22 cellular contexts compared by ENCODE assay signal in the genomic region with DNA sequence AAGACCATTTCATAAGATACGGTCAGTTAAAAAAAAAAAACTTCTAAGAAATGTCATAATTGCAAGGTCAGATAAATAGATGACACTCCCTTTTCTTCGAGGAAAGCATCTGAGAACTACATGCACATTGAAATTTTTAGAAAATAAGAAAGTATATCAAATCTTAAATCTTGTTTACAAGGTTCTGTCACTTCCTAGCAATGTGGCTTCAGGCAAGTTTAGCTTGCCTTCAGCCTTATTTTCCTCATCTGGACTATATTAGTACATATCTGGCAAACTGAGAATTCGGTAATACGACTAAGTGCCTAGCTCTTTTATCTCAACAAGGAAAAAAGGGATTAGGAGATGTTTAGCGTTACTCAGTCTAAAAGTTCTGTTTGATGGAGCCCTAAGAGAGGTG.
DNase-seq lines count a peak whose midpoint lies in the region; ATAC-seq and TF ChIP-seq lines count a peak whose summit lies in the region.
"Had no signal": no experiment of that assay in that cellular context is flagged by ENCODE, and none has a peak within 500 bp of the region (broad histone marks: within the 10 kb centered on the region; RNA-seq: fewer than 3 reads in every experiment).

No MANE protein-coding gene starts in this region.

- peaks cover 8% of the 10 kb centered on the region for H3K4me1 ChIP-seq in adipocyte (ENCODE audit: control insufficient read depth, insufficient read depth, low read length)
- H3K4me1 ChIP-seq: SJSA1 had no signal

- ATAC-seq in GM18517 (IDR thresholded peaks at IDR 0.05; ENCODE audit: unreplicated experiment) (no peak), HG02642 (IDR thresholded peaks at IDR 0.05; ENCODE audit: poor library complexity, unreplicated experiment) (no peak)
- ATAC-seq: GM23338, HepG2 had no signal

- H3K36me3 ChIP-seq in adipocyte (ENCODE audit: control insufficient read depth, insufficient read depth, low read length, severe bottlenecking), result peaks cover 71% of the 10 kb centered on the region

- no peak overlapping the region for H3K4me3 ChIP-seq in AG10803 (ENCODE audit: low read length)
- no peak overlapping the region for H3K4me3 ChIP-seq in adipocyte (ENCODE audit: low read length)
- H3K4me3 ChIP-seq: GM23338, SJSA1 had no signal

- H3K9me3 ChIP-seq in adipocyte (ENCODE audit: control insufficient read depth, low read length), result no peaks in the 10 kb centered on the region
- H3K9me3 ChIP-seq: SJSA1 had no signal

- no peaks in the 10 kb centered on the region for H3K27me3 ChIP-seq in adipocyte (replicated peaks; ENCODE audit: control insufficient read depth, insufficient read depth, low read length)
- H3K27me3 ChIP-seq: SJSA1 had no signal

- no peak overlapping the region for H3K9ac ChIP-seq in adipocyte (ENCODE audit: low read length)

- peak; percentile 34 for DNase-seq in AG10803 (ENCODE audit: low read depth)
- peak; percentile 33 for DNase-seq in OCI-M1 (lab: John Stamatoyannopoulos, UW)
- DNase-seq in adipocyte (ENCODE audit: low read depth), result peak; percentile 61
- DNase-seq in fibroblast of the conjunctiva (ENCODE audit: low read depth), result peak; percentile 21
- no peak for DNase-seq in stimulated activated CD4-positive, alpha-beta T cell treated with anti-CD3 and anti-CD28 coated beads, Interleukin-15, amount 100 ng/mL, for 24 hours
- DNase-seq in NCI-H2081 treated with DMSO at 0.1 percent for 48 hours (lab: John Stamatoyannopoulos, UW), result no peak
- DNase-seq: AML-193, DMS 273 treated with DMSO at 0.1 percent for 48 hours, DND-41, HCEC 1CT, KG1, NCI-H1105 treated with DMSO at 0.1 percent for 48 hours, NCI-H1694, NCI-H2107, NCI-H510A treated with DMSO at 0.1 percent for 48 hours, NCI-H82, SW 1271 had no signal

- TF ChIP-seq CTCF in AG10803 (conservative IDR thresholded peaks at IDR 0.05; ENCODE audit: low read length), result no peak

Comparison
In these comparisons a context has a peak if more than half of its experiments do, and no peak if none do; other contexts are left out.
1. DNase-seq: peak in AG10803 (single experiment), OCI-M1 (single experiment), adipocyte (single experiment) and fibroblast of the conjunctiva (single experiment); none in stimulated activated CD4-positive, alpha-beta T cell treated with anti-CD3 and anti-CD28 coated beads, Interleukin-15, amount 100 ng/mL, for 24 hours (single experiment) and NCI-H2081 treated with DMSO at 0.1 percent for 48 hours (single experiment).